Comparison of ENCODE assay signal across 9 cellular contexts in the genomic region with DNA sequence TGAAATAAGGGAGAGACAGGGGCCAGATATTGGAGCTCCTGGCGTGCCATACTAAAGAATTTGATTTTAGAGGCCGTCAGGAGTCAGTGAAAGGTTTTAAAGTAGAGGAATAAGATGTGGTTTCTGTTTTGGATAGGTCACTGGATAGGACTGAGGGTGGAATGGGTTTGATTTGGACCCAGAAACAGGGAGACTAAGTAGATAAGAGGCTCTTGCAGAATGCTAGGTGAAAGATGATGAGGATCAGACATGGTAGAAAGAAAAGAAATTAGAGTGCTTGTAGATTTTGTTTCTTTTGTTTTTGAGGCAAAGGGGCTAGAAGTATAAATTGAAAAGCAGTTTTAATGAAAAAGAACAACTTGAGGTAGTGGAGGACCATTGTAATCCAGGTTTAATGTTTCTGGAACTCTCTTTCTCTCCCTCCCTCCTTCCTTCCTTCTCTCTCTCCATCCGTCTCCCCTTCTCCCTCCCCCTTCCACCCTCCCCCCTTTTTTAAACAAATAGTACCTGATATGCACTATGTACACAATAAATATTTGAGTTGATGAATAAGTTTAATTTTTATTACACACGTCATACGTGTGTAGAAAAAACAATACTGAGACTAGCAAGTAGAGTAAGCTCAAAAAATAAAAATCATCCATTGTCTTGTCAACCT. TPM values are rescaled to one million over a fixed set of nuclear protein-coding genes. Genes with fewer than 3 reads are reported as not detected.
DNase-seq lines count a peak whose midpoint lies in the region; ATAC-seq, FAIRE-seq and TF ChIP-seq lines count a peak whose summit lies in the region.
"Had no signal": no experiment of that assay in that cellular context is flagged by ENCODE, and none has a peak within 500 bp of the region (broad histone marks: within the 10 kb centered on the region; RNA-seq: fewer than 3 reads in every experiment).

No MANE protein-coding gene starts in this region.

- intact Hi-C loops in Caco-2 (cut with micrococcal nuclease; ENCODE audit: unreplicated experiment), result no loop called here
- intact Hi-C loops in endothelial cell of umbilical vein (cut with micrococcal nuclease), result loop anchor here (5.0 kb wide), 1 partner anchor 228 kb away; a partner anchor contains a TSS

- FAIRE-seq in endothelial cell of umbilical vein (lab: Jason Lieb, UNC), result no peak

- no peaks in the 10 kb centered on the region for H3K9me2 ChIP-seq in OCI-LY1 (ENCODE audit: low read depth, low read length)

- H3K4me1 ChIP-seq in Caco-2 (peaks cover 29% of the 10 kb centered on the region), OCI-LY1 (ENCODE audit: insufficient read depth, low read length, severe bottlenecking) (peaks cover 64% of the 10 kb centered on the region), endothelial cell of umbilical vein (ENCODE audit: control insufficient read depth, extremely low read depth, insufficient read depth, low read length) (peaks cover 46% of the 10 kb centered on the region)

- H3K9me3 Mint-ChIP-seq in Caco-2 (ENCODE audit: unreplicated experiment) (no peaks in the 10 kb centered on the region), osteocyte (ENCODE audit: unreplicated experiment) (no peaks in the 10 kb centered on the region)

- H3K4me2 ChIP-seq in OCI-LY1 (ENCODE audit: low read length) (peak overlapping the region; percentile 94), endothelial cell of umbilical vein (ENCODE audit: insufficient read depth, low read length) (peak overlapping the region; percentile 99)

- peak; percentile 15 for TF ChIP-seq POLR2A in endothelial cell of umbilical vein (IDR thresholded peaks at IDR 0.05; ENCODE audit: low read depth, low read length)

- no peaks in the 10 kb centered on the region for H3F3A ChIP-seq in OCI-LY1 (ENCODE audit: insufficient read depth, low read length)

- H3K36me3 Mint-ChIP-seq in Caco-2 (ENCODE audit: insufficient read depth, unreplicated experiment) (peaks cover 36% of the 10 kb centered on the region), osteocyte (ENCODE audit: unreplicated experiment) (no peaks in the 10 kb centered on the region)

- H3K27ac Mint-ChIP-seq in Caco-2 (ENCODE audit: unreplicated experiment), result peak overlapping the region; percentile 96
- peak overlapping the region; percentile 87 for H3K27ac Mint-ChIP-seq in osteocyte (ENCODE audit: unreplicated experiment)

- dilution Hi-C loops in endothelial cell of umbilical vein (cut with MboI; ENCODE audit: extremely low pct_ligation_motif_present, low sequenced_read_pairs), result no loop called here

- TF ChIP-seq CTCF in Caco-2 (IDR thresholded peaks at IDR 0.05; ENCODE audit: insufficient read depth in 1 of 2, low read depth in 1 of 2, low read length in 1 of 2, severe bottlenecking in 1 of 2, unreplicated experiment in 1 of 2) (no peak), OCI-LY1 (IDR thresholded peaks at IDR 0.05; ENCODE audit: low read length) (no peak), endothelial cell of umbilical vein (IDR thresholded peaks at IDR 0.05; ENCODE audit: extremely low read depth in 1 of 2, insufficient read depth in 1 of 2, low read depth in 1 of 2, low read length in 2 of 2) (no peak), osteocyte (IDR thresholded peaks at IDR 0.05) (no peak)

- H3K27me3 Mint-ChIP-seq in Caco-2 (ENCODE audit: insufficient read depth, unreplicated experiment) (no peaks in the 10 kb centered on the region), osteocyte (ENCODE audit: unreplicated experiment) (no peaks in the 10 kb centered on the region)

- peak overlapping the region; percentile 48 for H3K4me3 ChIP-seq in Caco-2 (ENCODE audit: low read depth, low read length)
- H3K4me3 ChIP-seq in OCI-LY1 (ENCODE audit: low read depth, low read length, poor library complexity, severe bottlenecking), result peak overlapping the region; percentile 84
- H3K4me3 ChIP-seq in endothelial cell of umbilical vein (replicated peaks in 1 of 3; ENCODE audit: insufficient read depth in 1 of 3, low read depth in 1 of 3, low read length in 3 of 3), result peak overlapping the region; percentile 69 to 98 (median 92)

- DNase-seq in Caco-2 (no peak), endothelial cell of umbilical vein (ENCODE audit: low read depth, low spot score) (peak; percentile 31), osteocyte (ENCODE audit: extremely low spot score, unreplicated experiment) (no peak), NK-92 (lab: John Stamatoyannopoulos, UW; ENCODE audit: unreplicated experiment) (no peak), HEK293T (ENCODE audit: extremely low spot score) (no peak)

- H3K9ac ChIP-seq in OCI-LY1 (ENCODE audit: low read length) (peak overlapping the region; percentile 91), endothelial cell of umbilical vein (replicated peaks; ENCODE audit: extremely low read depth, insufficient read depth, low read length) (peak overlapping the region; percentile 84)

- peaks cover 7% of the 10 kb centered on the region; the same call in 1 of the 2 replicates for H4K20me1 ChIP-seq in OCI-LY1 (ENCODE audit: insufficient read depth, low read length)
- H4K20me1 ChIP-seq in endothelial cell of umbilical vein (replicated peaks; ENCODE audit: control insufficient read depth, extremely low read depth, insufficient read depth, low read length), result peaks cover 6% of the 10 kb centered on the region

- CTCF ChIA-PET in Caco-2 (lab: Charles Lee) (interaction anchor here (1.4 to 1.7 kb wide), 2 partner anchors 10 to 33 kb away, joined by 5 to 6 read pairs; a partner anchor contains a TSS), endothelial cell of umbilical vein (lab: Charles Lee) (interaction anchor here (0.8 to 3.1 kb wide), 11 partner anchors 10 to 411 kb away, joined by 3 to 23 read pairs (median 4); a partner anchor contains a TSS), HEK293T (lab: Yijun Ruan, JAX) (no interaction called here)

- H3K9me3 ChIP-seq in Caco-2 (no peaks in the 10 kb centered on the region), OCI-LY1 (ENCODE audit: low read length) (no peaks in the 10 kb centered on the region), endothelial cell of umbilical vein (replicated peaks; ENCODE audit: control insufficient read depth, insufficient read depth, low read length) (no peaks in the 10 kb centered on the region)

- H3K79me2 ChIP-seq in OCI-LY1 (ENCODE audit: insufficient read depth, low read length), result peaks cover 66% of the 10 kb centered on the region
- H3K79me2 ChIP-seq in endothelial cell of umbilical vein (ENCODE audit: control insufficient read depth, insufficient read depth, low read length), result peaks cover 68% of the 10 kb centered on the region

- H3K4me3 Mint-ChIP-seq in Caco-2 (ENCODE audit: unreplicated experiment) (peak overlapping the region; percentile 85), osteocyte (ENCODE audit: unreplicated experiment) (peak overlapping the region; percentile 87)

- H3K36me3 ChIP-seq in Caco-2 (ENCODE audit: control insufficient read depth, insufficient read depth, low read length), result no peaks in the 10 kb centered on the region
- H3K36me3 ChIP-seq in OCI-LY1 (ENCODE audit: insufficient read depth, low read length), result peaks cover 38% of the 10 kb centered on the region; the same call in 1 of the 2 replicates
- H3K36me3 ChIP-seq in endothelial cell of umbilical vein (ENCODE audit: control insufficient read depth in 2 of 2, extremely low read depth in 1 of 2, insufficient read depth in 2 of 2, low read length in 2 of 2), result peaks cover 0 to 2% of the 10 kb centered on the region in 2 experiments

- POLR2A ChIA-PET in Caco-2 (lab: Charles Lee), result interaction anchor here (3.2 kb wide), 1 partner anchor 33 kb away, joined by 19 read pairs; a partner anchor contains a TSS
- POLR2A ChIA-PET in endothelial cell of umbilical vein (lab: Charles Lee), result interaction anchor here (0.7 kb wide), 1 partner anchor 30 kb away, joined by 5 read pairs; no protein-coding TSS in a partner anchor
- POLR2A ChIA-PET in HEK293T (lab: Yijun Ruan, JAX), result interaction anchor here (1.1 to 1.3 kb wide), 2 partner anchors 31 to 32 kb away, joined by 4 to 6 read pairs; a partner anchor contains a TSS

- H2AFZ ChIP-seq in OCI-LY1 (ENCODE audit: low read length) (no peak overlapping the region), endothelial cell of umbilical vein (ENCODE audit: low read depth, low read length) (no peak overlapping the region)

- peak overlapping the region; percentile 78 for H3K27ac ChIP-seq in OCI-LY1 (ENCODE audit: low read depth, low read length, poor library complexity, severe bottlenecking)
- peak overlapping the region; percentile 95 for H3K27ac ChIP-seq in endothelial cell of umbilical vein (ENCODE audit: insufficient read depth, low read depth, low read length)

- peaks cover 18% of the 10 kb centered on the region for H3K4me1 Mint-ChIP-seq in Caco-2 (ENCODE audit: low read depth, unreplicated experiment)
- peaks cover 62% of the 10 kb centered on the region for H3K4me1 Mint-ChIP-seq in osteocyte (ENCODE audit: unreplicated experiment)

- BruUV-seq in Caco-2 (replicated peaks; lab: Mats Ljungman, UMichigan), result no TSS peak
- BruUV-seq in endothelial cell of umbilical vein (replicated peaks; lab: Mats Ljungman, UMichigan), result no TSS peak

- no peaks in the 10 kb centered on the region for H3K27me3 ChIP-seq in Caco-2 (replicated peaks; ENCODE audit: control insufficient read depth, insufficient read depth, low read length)
- no peaks in the 10 kb centered on the region for H3K27me3 ChIP-seq in OCI-LY1 (ENCODE audit: insufficient read depth, low read length)
- no peaks in the 10 kb centered on the region for H3K27me3 ChIP-seq in endothelial cell of umbilical vein (ENCODE audit: control insufficient read depth in 2 of 2, insufficient read depth in 2 of 2, low read length in 2 of 2)

- no peak for ATAC-seq in HG03460 (IDR thresholded peaks at IDR 0.05; ENCODE audit: unreplicated experiment)
- ATAC-seq in GM21390 (IDR thresholded peaks at IDR 0.05; ENCODE audit: unreplicated experiment), result no peak
- ATAC-seq: sciatic nerve had no signal

- H3K9me1 ChIP-seq in endothelial cell of umbilical vein (replicated peaks; ENCODE audit: control insufficient read depth, extremely low read depth, insufficient read depth, low read length), result no peaks in the 10 kb centered on the region

RNA-seq across cellular contexts. Expression of a gene that starts 1.9 kb away (rescaled TPM):
- total RNA-seq in Caco-2 (2022) (211 and 220 TPM in 2 replicates), endothelial cell of umbilical vein (147 and 152 TPM in 2 replicates), osteocyte (97.7 and 98.8 TPM in 2 replicates)
- polyA plus RNA-seq in endothelial cell of umbilical vein, result 49.9 and 65.7 TPM in 2 replicates
- polyA plus RNA-seq in endothelial cell of umbilical vein (2011; cell fraction: cytosol; rRNA removed), result 113 and 124 TPM in 2 replicates
- 62.7 and 69.5 TPM in 2 replicates for polyA plus RNA-seq in endothelial cell of umbilical vein (2011; cell fraction: nucleus; rRNA removed)
- 131 and 161 TPM in 2 replicates for polyA plus RNA-seq in endothelial cell of umbilical vein (2012)
- polyA minus RNA-seq in endothelial cell of umbilical vein, result 34.1 and 35.6 TPM in 2 replicates
- polyA minus RNA-seq in endothelial cell of umbilical vein (2011; cell fraction: cytosol; rRNA and poly(A)+ RNA removed), result 33.0 TPM
- polyA minus RNA-seq in endothelial cell of umbilical vein (2011; cell fraction: nucleus; rRNA and poly(A)+ RNA removed), result 70.7 and 82.1 TPM in 2 replicates

RNA-seq across cellular contexts. Expression of a gene that starts 32.2 kb away (rescaled TPM):
- total RNA-seq in Caco-2 (2022), result 33.2 and 36.5 TPM in 2 replicates
- 25.1 and 25.4 TPM in 2 replicates for total RNA-seq in endothelial cell of umbilical vein
- polyA plus RNA-seq in endothelial cell of umbilical vein, result 1.5 and 1.7 TPM in 2 replicates
- polyA plus RNA-seq in endothelial cell of umbilical vein (2011; cell fraction: cytosol; rRNA removed), result 1.7 and 2.5 TPM in 2 replicates
- polyA plus RNA-seq in endothelial cell of umbilical vein (2011; cell fraction: nucleus; rRNA removed), result 12.5 and 12.9 TPM in 2 replicates
- polyA plus RNA-seq in endothelial cell of umbilical vein (2012), result 12.9 and 13.2 TPM in 2 replicates
- 20.8 and 33.1 TPM in 2 replicates for polyA minus RNA-seq in endothelial cell of umbilical vein
- polyA minus RNA-seq in endothelial cell of umbilical vein (2011; cell fraction: cytosol; rRNA and poly(A)+ RNA removed), result 31.9 TPM
- polyA minus RNA-seq in endothelial cell of umbilical vein (2011; cell fraction: nucleus; rRNA and poly(A)+ RNA removed), result 33.0 and 37.7 TPM in 2 replicates
- 33.1 and 40.0 TPM in 2 replicates for total RNA-seq in osteocyte
